ENCODE assay signal across 8 cellular contexts in the genomic region with DNA sequence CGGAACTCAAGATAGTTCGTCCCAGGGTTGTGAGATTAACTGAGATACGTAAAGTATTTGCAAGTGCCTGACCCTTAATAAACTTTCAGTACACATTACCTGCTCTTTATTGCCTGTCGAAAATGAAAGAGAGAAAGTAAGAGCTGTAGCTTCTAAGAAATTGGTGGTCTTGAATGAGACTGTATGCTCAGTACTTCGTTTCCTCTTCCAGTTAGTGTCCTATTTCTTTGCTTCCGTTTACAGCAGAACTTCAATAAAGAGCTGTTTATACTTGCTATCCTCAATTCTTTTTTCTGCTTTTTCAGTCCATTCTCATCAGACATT. TPM values are rescaled to one million over a fixed set of nuclear protein-coding genes. Genes with fewer than 3 reads are reported as not detected.
DNase-seq lines count a peak whose midpoint lies in the region; ATAC-seq and TF ChIP-seq lines count a peak whose summit lies in the region.

No MANE protein-coding gene starts in this region.

- peak overlapping the region; percentile 95 for H3K9ac ChIP-seq in ES-I3 (ENCODE audit: low read depth, low read length)

- no peaks in the 10 kb centered on the region for H3K36me3 ChIP-seq in ES-I3 (ENCODE audit: insufficient read depth, low read length)
- no peaks in the 10 kb centered on the region for H3K36me3 ChIP-seq in brain microvascular endothelial cell (replicated peaks)
- H3K36me3 ChIP-seq in muscle layer of duodenum (ENCODE audit: control insufficient read depth in 1 of 2, insufficient read depth in 2 of 2, low read length in 2 of 2): no peaks in the 10 kb centered on the region

- ATAC-seq in GM21390 (IDR thresholded peaks at IDR 0.05; ENCODE audit: unreplicated experiment): peak; percentile 65

- H3K27ac ChIP-seq in HL-60 (replicated peaks): peak overlapping the region; percentile 77
- H3K27ac ChIP-seq in brain microvascular endothelial cell: peak overlapping the region; percentile 75
- peak overlapping the region; percentile 89 for H3K27ac ChIP-seq in muscle layer of duodenum (ENCODE audit: low read length)

- in situ Hi-C loops in brain microvascular endothelial cell (cut with HindIII; ENCODE audit: low pct_ligation_motif_present, low sequenced_read_pairs): no loop called here

- H3K4me3 ChIP-seq in HL-60 (replicated peaks; ENCODE audit: insufficient read depth, low read length): peak overlapping the region; percentile 73
- peak overlapping the region; percentile 91 for H3K4me3 ChIP-seq in brain microvascular endothelial cell (ENCODE audit: low read depth, low read length)
- peak overlapping the region; percentile 82 to 98 for H3K4me3 ChIP-seq in muscle layer of duodenum (ENCODE audit: low read depth in 1 of 2, low read length in 2 of 2)

- H3K27me3 ChIP-seq in HL-60 (ENCODE audit: insufficient read depth, poor library complexity, severe bottlenecking): no peaks in the 10 kb centered on the region
- no peaks in the 10 kb centered on the region for H3K27me3 ChIP-seq in brain microvascular endothelial cell (replicated peaks)
- no peaks in the 10 kb centered on the region for H3K27me3 ChIP-seq in muscle layer of duodenum (ENCODE audit: low read depth, low read length)

- H3K4me1 ChIP-seq in ES-I3 (ENCODE audit: insufficient read depth, low read length) (0 out of 2 replicates have a peak, but pooled peaks cover 8% of the 10 kb centered on the region), muscle layer of duodenum (ENCODE audit: control insufficient read depth in 1 of 2, insufficient read depth in 2 of 2, low read length in 2 of 2) (peaks cover 5 to 12% of the 10 kb centered on the region in 2 donors)

- no peak for TF ChIP-seq CTCF in HL-60 (IDR thresholded peaks at IDR 0.05; ENCODE audit: insufficient read depth, low read length)
- TF ChIP-seq CTCF in brain microvascular endothelial cell (IDR thresholded peaks at IDR 0.05; ENCODE audit: low read depth, low read length, missing control alignments): no peak

- DNase-seq in HL-60 (ENCODE audit: low read depth in 1 of 2, low spot score in 1 of 2): no peak
- DNase-seq in brain microvascular endothelial cell: no peak
- no peak for DNase-seq in HK-2 (ENCODE audit: unreplicated experiment)
- DNase-seq in A172 (ENCODE audit: low spot score): no peak
- no peak for DNase-seq in kidney glomerular epithelial cell (lab: John Stamatoyannopoulos, UW)

- H3K9me3 ChIP-seq in ES-I3 (ENCODE audit: control insufficient read depth, insufficient read depth, low read length) (no peaks in the 10 kb centered on the region), muscle layer of duodenum (ENCODE audit: control insufficient read depth in 1 of 2, low read length in 2 of 2) (no peaks in the 10 kb centered on the region)

RNA-seq across cellular contexts. Expression of a gene that starts 0.5 kb away (rescaled TPM):
- 24.0 and 28.9 TPM in 2 replicates for total RNA-seq in A172 (2014; rRNA removed; shearing (Covaris generic))
